Comparison of ENCODE assay signal across 32 cellular contexts in genomic region chr11:94309757-94310156, GRCh38. TPM values are rescaled to one million over a fixed set of nuclear protein-coding genes. Genes with fewer than 3 reads are reported as not detected.
"Had no signal": no experiment of that assay in that cellular context is flagged by ENCODE, and none has a peak within 500 bp of the region (broad histone marks: within the 10 kb centered on the region; RNA-seq: fewer than 3 reads in every experiment).

No MANE protein-coding gene starts in this region.

- H3K27me3 Mint-ChIP-seq: activated CD4-positive, alpha-beta T cell treated with anti-CD3 and anti-CD28 coated beads, Interleukin-2, amount 10 ng/mL, durations not matched to agents 7 days and 5 days had no signal

- H3K4me3 ChIP-seq: cardiac muscle cell, K562, SK-N-MC had no signal

- ATAC-seq: activated T-helper 17 cell treated with anti-CD3 and anti-CD28 coated beads, Interleukin-2, amount 50 U/mL, for 72 hours; K562; Panc1; Right ventricle myocardium inferior; T-cell had no signal

- H3K27ac Mint-ChIP-seq: activated CD4-positive, alpha-beta memory T cell treated with anti-CD3 and anti-CD28 coated beads for 36 hours; activated CD4-positive, alpha-beta T cell treated with anti-CD3 and anti-CD28 coated beads, Interleukin-2, amount 10 ng/mL, durations not matched to agents 7 days and 5 days; activated naive CD4-positive, alpha-beta T cell treated with anti-CD3 and anti-CD28 coated beads for 36 hours; activated naive CD8-positive, alpha-beta T cell; activated T-helper 17 cell treated with anti-CD3 and anti-CD28 coated beads, Interleukin-2, amount 50 U/mL, for 72 hours; brain; T-cell had no signal

- H3K9me3 Mint-ChIP-seq: activated CD4-positive, alpha-beta memory T cell treated with anti-CD3 and anti-CD28 coated beads for 36 hours; activated CD4-positive, alpha-beta T cell treated with anti-CD3 and anti-CD28 coated beads, Interleukin-2, amount 10 ng/mL, durations not matched to agents 7 days and 5 days; activated naive CD4-positive, alpha-beta T cell treated with anti-CD3 and anti-CD28 coated beads for 36 hours; activated T-helper 17 cell treated with anti-CD3 and anti-CD28 coated beads, Interleukin-2, amount 50 U/mL, for 72 hours; brain; T-cell had no signal

- H3K4me3 Mint-ChIP-seq: activated CD4-positive, alpha-beta memory T cell treated with anti-CD3 and anti-CD28 coated beads for 36 hours; activated CD4-positive, alpha-beta T cell treated with anti-CD3 and anti-CD28 coated beads, Interleukin-2, amount 10 ng/mL, durations not matched to agents 7 days and 5 days; activated naive CD4-positive, alpha-beta T cell treated with anti-CD3 and anti-CD28 coated beads for 36 hours; activated naive CD8-positive, alpha-beta T cell; activated T-helper 17 cell treated with anti-CD3 and anti-CD28 coated beads, Interleukin-2, amount 50 U/mL, for 72 hours; brain; T-cell had no signal

- H3K27me3 ChIP-seq: cardiac muscle cell had no signal

- FAIRE-seq: astrocyte, K562, TTC549 had no signal

- H3K27ac ChIP-seq: cardiac muscle cell, SK-N-MC had no signal

- H3K4me1 Mint-ChIP-seq: activated CD4-positive, alpha-beta T cell treated with anti-CD3 and anti-CD28 coated beads, Interleukin-2, amount 10 ng/mL, durations not matched to agents 7 days and 5 days; activated T-helper 17 cell treated with anti-CD3 and anti-CD28 coated beads, Interleukin-2, amount 50 U/mL, for 72 hours; T-cell had no signal

- H3K36me3 Mint-ChIP-seq: activated CD4-positive, alpha-beta memory T cell treated with anti-CD3 and anti-CD28 coated beads for 36 hours; activated naive CD8-positive, alpha-beta T cell; brain; T-cell had no signal

- H3K36me3 ChIP-seq: cardiac muscle cell had no signal

- DNase-seq: activated CD4-positive, alpha-beta memory T cell treated with anti-CD3 and anti-CD28 coated beads for 36 hours; activated CD4-positive, alpha-beta T cell treated with anti-CD3 and anti-CD28 coated beads, Interleukin-2, amount 10 ng/mL, durations not matched to agents 7 days and 5 days; activated CD4-positive, CD25-positive, alpha-beta regulatory T cell; activated gamma-delta T cell; activated naive CD4-positive, alpha-beta T cell treated with anti-CD3 and anti-CD28 coated beads for 36 hours; activated T-cell treated with anti-CD3 and anti-CD28 coated beads for 4 hours; activated T-cell treated with anti-CD3 and anti-CD28 coated beads, Interleukin-2, amount 50 U/mL, for 48 hours; amygdala; Karpas-422; NCI-H1105 treated with DMSO at 0.1 percent for 48 hours; NCI-H1436 treated with DMSO at 0.1 percent for 48 hours; NCI-H187; NCI-H2081 treated with DMSO at 0.1 percent for 48 hours; NCI-H2227 treated with DMSO at 0.1 percent for 48 hours; NCI-H446 treated with DMSO at 0.1 percent for 48 hours; NCI-H748 treated with DMSO at 0.1 percent for 48 hours; RPMI8226; T-cell; T-helper 2 cell; T1000 had no signal

RNA-seq across cellular contexts. Expression of gene IZUMO1R, which starts 5.4 kb away (rescaled TPM):
- total RNA-seq: activated CD4-positive, alpha-beta memory T cell treated with anti-CD3 and anti-CD28 coated beads for 36 hours; activated CD4-positive, alpha-beta T cell treated with anti-CD3 and anti-CD28 coated beads, Interleukin-2, amount 10 ng/mL, durations not matched to agents 7 days and 5 days; activated CD8-positive, alpha-beta memory T cell treated with anti-CD3 and anti-CD28 coated beads for 36 hours; activated naive CD4-positive, alpha-beta T cell treated with anti-CD3 and anti-CD28 coated beads for 36 hours; activated T-helper 17 cell treated with anti-CD3 and anti-CD28 coated beads, Interleukin-2, amount 50 U/mL, for 72 hours; astrocyte; cardiac muscle cell; K562; OCI-LY7; Right ventricle myocardium inferior; T-cell had no signal
- polyA plus RNA-seq: cardiac muscle cell, K562 had no signal
